In genomic region chr13:101453784-101454201, GRCh38 we compare ENCODE assay signal across 8 cellular contexts. TPM values are rescaled to one million over a fixed set of nuclear protein-coding genes. Genes with fewer than 3 reads are reported as not detected.
A peak's percentile ranks its signal among the peaks of the same experiment; 100 is the strongest.
DNase-seq lines count a peak whose midpoint lies in the region; ATAC-seq and TF ChIP-seq lines count a peak whose summit lies in the region.

No MANE protein-coding gene starts in this region.

- no peak overlapping the region for H3K4me3 Mint-ChIP-seq in CD4-positive, alpha-beta T cell

- no peaks in the 10 kb centered on the region for H3K36me3 Mint-ChIP-seq in CD4-positive, alpha-beta T cell (ENCODE audit: low read depth)

- POLR2A ChIA-PET in CD4-positive, alpha-beta T cell (lab: Charles Lee): no interaction called here

- no peak overlapping the region for H3K27ac Mint-ChIP-seq in CD4-positive, alpha-beta T cell

- no peaks in the 10 kb centered on the region for H3K9me3 ChIP-seq in right lobe of liver
- H3K9me3 ChIP-seq in CD4-positive, alpha-beta T cell (ENCODE audit: control insufficient read depth, low read length): no peaks in the 10 kb centered on the region

- H3K9me3 Mint-ChIP-seq in CD4-positive, alpha-beta T cell: peaks cover 5% of the 10 kb centered on the region

- intact Hi-C loops in right lobe of liver (cut with DNase I): no loop called here
- intact Hi-C loops in CD4-positive, alpha-beta T cell (cut with DNase I, micrococcal nuclease): no loop called here

- CTCF ChIA-PET in CD4-positive, alpha-beta T cell (lab: Charles Lee): no interaction called here

- TF ChIP-seq CTCF in GM10266 (IDR thresholded peaks at IDR 0.05; ENCODE audit: control insufficient read depth, insufficient read depth, low read depth, missing control alignments) (peak; percentile 16), astrocyte of the spinal cord (IDR thresholded peaks at IDR 0.05; ENCODE audit: low read depth, low read length) (peak; percentile 24), right lobe of liver (IDR thresholded peaks at IDR 0.05) (peak in 3 of 4 donors; percentile 26 to 33 (median 31))
- no peak for TF ChIP-seq CTCF in CD4-positive, alpha-beta T cell (IDR thresholded peaks at IDR 0.05)

- peaks cover 56% of the 10 kb centered on the region for H3K27me3 Mint-ChIP-seq in CD4-positive, alpha-beta T cell

- H3K4me3 ChIP-seq in astrocyte of the spinal cord (ENCODE audit: low read depth, low read length) (peak overlapping the region; percentile 43), right lobe of liver (peak overlapping the region; percentile 32 to 42 (median 33))

- peaks cover 0 to 4% (median 0%) of the 10 kb centered on the region in 4 donors for H3K4me1 ChIP-seq in right lobe of liver

- no peak for TF ChIP-seq POLR2A in right lobe of liver (IDR thresholded peaks at IDR 0.05)

- in situ Hi-C loops in astrocyte of the spinal cord (cut with HindIII; ENCODE audit: low sequenced_read_pairs): no loop called here

- H3K36me3 ChIP-seq in right lobe of liver: no peaks in the 10 kb centered on the region

- H3K27ac ChIP-seq in right lobe of liver: no peak overlapping the region
- H3K27ac ChIP-seq in CD4-positive, alpha-beta T cell (ENCODE audit: low read depth, low read length): no peak overlapping the region

- ATAC-seq in HG02642 (IDR thresholded peaks at IDR 0.05; ENCODE audit: poor library complexity, unreplicated experiment): peak; percentile 44
- peak; percentile 59 to 79 (median 74) for ATAC-seq in right lobe of liver
- no peak for ATAC-seq in HG03342 (IDR thresholded peaks at IDR 0.05; ENCODE audit: unreplicated experiment)
- no peak for ATAC-seq in CD4-positive, alpha-beta T cell (ENCODE audit: poor library complexity)

- 14% methylated on average over 6 of the region's 41 CpGs for WGBS in right lobe of liver (ENCODE audit: insufficient coverage, low coverage, low lambda C conversion rate, missing lambda C conversion rate)

- H3K27me3 ChIP-seq in right lobe of liver: peaks cover 0 to 4% of the 10 kb centered on the region in 2 donors
- peaks cover 23% of the 10 kb centered on the region for H3K27me3 ChIP-seq in CD4-positive, alpha-beta T cell (ENCODE audit: control insufficient read depth, insufficient read depth, low read length)

- no peaks in the 10 kb centered on the region for H3K4me1 Mint-ChIP-seq in CD4-positive, alpha-beta T cell (ENCODE audit: low read depth)

- DNase-seq in GM10266 (ENCODE audit: extremely low spot score): no peak
- DNase-seq in astrocyte of the spinal cord (ENCODE audit: low read depth, low spot score): no peak
- peak in 1 of 3 donors; percentile 22 for DNase-seq in right lobe of liver
- no peak for DNase-seq in HT-29 (ENCODE audit: low spot score)
- no peak for DNase-seq in CD4-positive, alpha-beta T cell
- DNase-seq in stimulated activated CD8-positive, alpha-beta memory T cell treated with anti-CD3 and anti-CD28 coated beads, Interleukin-4, amount 100 ng/mL, for 48 hours: no peak

RNA-seq across cellular contexts. Expression of gene ITGBL1, which starts 1.3 kb away (rescaled TPM):
- 1 to 10 TPM in 4 of 6 experiments, under 1 TPM in 2; 0.64 to 3.8 (median 1.6) TPM for total RNA-seq in right lobe of liver
- not detected in 2 replicates for total RNA-seq in HT-29 (2014; rRNA removed; shearing (Covaris generic))
- not detected for total RNA-seq in CD4-positive, alpha-beta T cell

RNA-seq across cellular contexts. Expression of gene NALCN, which starts 37.5 kb away (rescaled TPM):
- total RNA-seq in right lobe of liver: under 1 TPM; 0.09 to 0.81 (median 0.25) TPM
- total RNA-seq in HT-29 (2014; rRNA removed; shearing (Covaris generic)): not detected in 2 replicates
- total RNA-seq in CD4-positive, alpha-beta T cell: not detected

Comparison
In these comparisons a context has a peak if more than half of its experiments do, and no peak if none do; other contexts are left out.
1. ATAC-seq: peak in HG02642 (single experiment) and right lobe of liver (4 of 4); none in HG03342 (single experiment) and CD4-positive, alpha-beta T cell (single experiment).